ENCODE assay signal across 1 cellular context in the genomic region with DNA sequence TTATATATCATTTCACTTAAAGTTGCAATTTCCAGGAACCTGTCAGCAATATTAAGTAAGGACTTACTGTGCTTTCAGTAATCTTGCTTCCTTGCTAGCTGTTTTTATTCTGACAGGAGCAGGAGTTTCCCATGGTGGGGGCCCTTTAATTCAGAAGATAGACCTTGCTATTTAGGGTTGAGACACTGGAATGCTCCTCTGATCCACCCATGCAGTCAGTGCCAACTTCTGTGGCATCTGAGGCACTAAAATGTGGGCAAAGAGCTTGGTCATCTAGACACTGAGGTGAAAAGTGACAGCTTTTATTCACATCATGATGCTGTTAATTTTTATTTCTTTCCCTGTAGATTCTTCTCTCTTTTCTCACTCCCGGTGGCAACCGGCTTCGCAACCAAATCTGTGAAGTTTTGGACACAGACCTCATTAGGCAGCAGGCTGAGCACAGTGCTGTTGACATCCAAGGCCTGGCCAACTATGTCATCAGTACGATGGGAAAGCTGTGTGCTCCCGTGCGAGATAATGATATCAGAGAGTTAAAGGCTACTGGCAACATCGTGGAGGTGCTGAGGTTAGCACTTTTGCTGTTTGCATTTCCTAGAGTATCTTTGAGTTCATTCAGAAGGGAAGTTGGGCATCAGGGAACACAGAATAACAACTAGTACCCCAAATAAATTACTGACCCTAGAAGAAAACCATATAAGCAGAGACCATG.
A peak's percentile ranks its signal among the peaks of the same experiment; 100 is the strongest.
TF ChIP-seq lines count a peak whose summit lies in the region.

No MANE protein-coding gene starts in this region.

TF ChIP-seq in K562, 482 proteins besides CTCF, POLR2A, EP300 and RAD21 (continued from another document):
- TF ChIP-seq BHLHE40 (IDR thresholded peaks at IDR 0.05; ENCODE audit: low read length) (peak; percentile 42), ZNF316 (IDR thresholded peaks at IDR 0.05) (peak; percentile 43), MAFG (tag; conservative IDR thresholded peaks at IDR 0.05) (peak; percentile 38), MAFF (IDR thresholded peaks at IDR 0.05; ENCODE audit: low read length) (peak; percentile 18; the same call in 1 of the 2 replicates), MAFK (IDR thresholded peaks at IDR 0.05; ENCODE audit: low read length) (peak; percentile 57; the same call in 1 of the 2 replicates), SUPT5H (IDR thresholded peaks at IDR 0.05) (no peak), C11orf30 (IDR thresholded peaks at IDR 0.05; ENCODE audit: low read depth) (peak; percentile 39; the same call in 1 of the 2 replicates)
